In genomic region chr6:13101409-13101808, GRCh38 we compare ENCODE assay signal across 26 cellular contexts.
DNase-seq lines count a peak whose midpoint lies in the region; ATAC-seq, FAIRE-seq and TF ChIP-seq lines count a peak whose summit lies in the region.
"Had no signal": no experiment of that assay in that cellular context is flagged by ENCODE, and none has a peak within 500 bp of the region (broad histone marks: within the 10 kb centered on the region; RNA-seq: fewer than 3 reads in every experiment).

No MANE protein-coding gene starts in this region.

- DNase-seq in SIG-M5 treated with dmso at 0.1 percent for 504 hours (lab: John Stamatoyannopoulos, UW; ENCODE audit: unreplicated experiment), result peak; percentile 24
- DNase-seq in SIG-M5 (lab: John Stamatoyannopoulos, UW), result no peak
- peak; percentile 83 for DNase-seq in NOMO-1 treated with DMSO at 0.1 percent for 48 hours (lab: John Stamatoyannopoulos, UW; ENCODE audit: unreplicated experiment)
- no peak for DNase-seq in bronchial epithelial cell (ENCODE audit: low read depth)
- DNase-seq in activated gamma-delta T cell treated with Interleukin-2 at 50 U/mL for 16 hours, result no peak
- no peak for DNase-seq in body of pancreas
- DNase-seq in midbrain (lab: John Stamatoyannopoulos, UW), result no peak
- no peak for DNase-seq in anterior cingulate cortex (lab: John Stamatoyannopoulos, UW)
- DNase-seq: ACHN; CD8-positive, alpha-beta T cell; H7; KBM-7; MV-4-11; NCI-H1694 treated with DMSO at 0.1 percent for 48 hours; NCI-H2081 treated with DMSO at 0.1 percent for 48 hours; NCI-H2171 treated with DMSO at 0.1 percent for 48 hours; NCI-H524 treated with DMSO at 0.1 percent for 48 hours; NCI-H82; PC-9; RPMI8226; SHP77; SK-N-SH; T-cell had no signal

- H3K36me3 ChIP-seq in bronchial epithelial cell (ENCODE audit: control insufficient read depth, insufficient read depth, low read length) (no peaks in the 10 kb centered on the region), body of pancreas (replicated peaks in 1 of 2; ENCODE audit: insufficient read depth in 1 of 2, low read depth in 2 of 2) (no peaks in the 10 kb centered on the region)
- H3K36me3 ChIP-seq: BLaER1 treated with 17β-estradiol and CSF1 and Interleukin-3, amounts not matched to agents 10 nM and 100 nM had no signal

- H3K4me1 ChIP-seq in body of pancreas, result peaks cover 41% of the 10 kb centered on the region

- peak; percentile 73 for FAIRE-seq in bronchial epithelial cell (lab: Jason Lieb, UNC)
- FAIRE-seq: GM18507 had no signal

- TF ChIP-seq CTCF in bronchial epithelial cell (IDR thresholded peaks at IDR 0.05; ENCODE audit: insufficient read depth, low read length, severe bottlenecking) (no peak), body of pancreas (IDR thresholded peaks at IDR 0.05) (no peak)

- WGBS in body of pancreas, 2 donors, result 69 to 87% methylated on average over 5 of the region's 5 CpGs

- H3K9me3 ChIP-seq in body of pancreas, result no peaks in the 10 kb centered on the region
- H3K9me3 ChIP-seq: BLaER1 treated with 17β-estradiol and CSF1 and Interleukin-3, amounts not matched to agents 10 nM and 100 nM; SK-N-SH had no signal

- H3K27ac ChIP-seq in body of pancreas, result no peak overlapping the region
- H3K27ac ChIP-seq: 22Rv1; BLaER1 treated with 17β-estradiol and CSF1 and Interleukin-3, amounts not matched to agents 10 nM and 100 nM; PC-9 had no signal

- H3K4me3 ChIP-seq in bronchial epithelial cell (ENCODE audit: low read depth, low read length) (no peak overlapping the region), body of pancreas (no peak overlapping the region)
- H3K4me3 ChIP-seq: BLaER1 treated with 17β-estradiol and CSF1 and Interleukin-3, amounts not matched to agents 10 nM and 100 nM; PC-9 had no signal

- TF ChIP-seq POLR2A in body of pancreas (IDR thresholded peaks at IDR 0.05), result no peak

- ATAC-seq in body of pancreas, result no peak
- ATAC-seq: CD8-positive, alpha-beta T cell; T-cell had no signal

- intact Hi-C loops in body of pancreas (cut with DNase I), result no loop called here

- H3K27me3 ChIP-seq in bronchial epithelial cell (ENCODE audit: control insufficient read depth, insufficient read depth, low read length), result no peaks in the 10 kb centered on the region
- H3K27me3 ChIP-seq in body of pancreas, result no peaks in the 10 kb centered on the region
- H3K27me3 ChIP-seq: BLaER1 treated with 17β-estradiol and CSF1 and Interleukin-3, amounts not matched to agents 10 nM and 100 nM had no signal

Comparison
In these comparisons a context has a peak if more than half of its experiments do, and no peak if none do; other contexts are left out.
1. DNase-seq: peak in SIG-M5 treated with dmso at 0.1 percent for 504 hours (single experiment) and NOMO-1 treated with DMSO at 0.1 percent for 48 hours (single experiment); none in SIG-M5 (single experiment), bronchial epithelial cell (single experiment), activated gamma-delta T cell treated with Interleukin-2 at 50 U/mL for 16 hours (single experiment), body of pancreas (0 of 4), midbrain (single experiment) and anterior cingulate cortex (0 of 58).